1 cellular context compared by ENCODE assay signal in genomic region chr10:63392224-63392623, GRCh38.
TF ChIP-seq lines count a peak whose summit lies in the region.

No MANE protein-coding gene starts in this region.

TF ChIP-seq in GM23338, 12 proteins besides CTCF, POLR2A, EP300 and RAD21 (continued from another document):
- TF ChIP-seq REST (IDR thresholded peaks at IDR 0.05; ENCODE audit: unreplicated experiment) = no peak
- no peak for TF ChIP-seq EZH2 (IDR thresholded peaks at IDR 0.05; ENCODE audit: low read depth, unreplicated experiment)
- no peak for TF ChIP-seq NANOG (IDR thresholded peaks at IDR 0.05; ENCODE audit: borderline replicate concordance)
- TF ChIP-seq ZNF114 (CRISPR knock-in tag; IDR thresholded peaks at IDR 0.05) = no peak
- no peak for TF ChIP-seq ETS1 (IDR thresholded peaks at IDR 0.05)
- no peak for TF ChIP-seq ZNF462 (CRISPR knock-in tag; IDR thresholded peaks at IDR 0.05)
- TF ChIP-seq ZNF331 (CRISPR knock-in tag; IDR thresholded peaks at IDR 0.05; ENCODE audit: low read depth) = no peak
